Comparison of ENCODE assay signal across 9 cellular contexts in the genomic region with DNA sequence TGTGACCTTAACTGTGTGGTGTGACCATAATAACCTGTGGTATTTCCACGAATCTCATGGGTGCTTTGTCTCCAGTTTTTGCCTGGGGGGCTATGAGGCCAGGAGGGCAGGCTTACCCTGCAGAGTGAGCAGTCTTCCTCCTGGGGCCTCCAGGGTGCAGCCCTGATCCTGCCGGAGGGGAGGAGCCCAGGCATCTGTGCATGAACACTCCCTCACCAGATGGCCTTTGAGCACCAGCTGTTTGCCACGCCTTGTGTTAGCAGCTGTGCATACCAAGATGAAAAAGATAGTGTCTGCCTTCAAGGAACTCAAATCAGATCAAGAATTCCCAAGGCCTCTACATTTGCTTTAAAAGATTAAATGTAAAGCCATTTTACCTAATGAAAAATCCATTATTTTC.
DNase-seq lines count a peak whose midpoint lies in the region; ATAC-seq and TF ChIP-seq lines count a peak whose summit lies in the region.
"Had no signal": no experiment of that assay in that cellular context is flagged by ENCODE, and none has a peak within 500 bp of the region (broad histone marks: within the 10 kb centered on the region; RNA-seq: fewer than 3 reads in every experiment).

No MANE protein-coding gene starts in this region.

- H3K4me3 ChIP-seq in WERI-Rb-1 (ENCODE audit: low read depth, low read length) = no peak overlapping the region
- H3K4me3 ChIP-seq: SK-N-MC had no signal

- H3K27ac ChIP-seq in WERI-Rb-1 = no peak overlapping the region
- H3K27ac ChIP-seq: SK-N-MC had no signal

- ATAC-seq in GM21528 (IDR thresholded peaks at IDR 0.05; ENCODE audit: low FRiP score, unreplicated experiment) = no peak

- DNase-seq in NCI-H2029 (lab: John Stamatoyannopoulos, UW) (peak; percentile 55), NCI-H2029 treated with DMSO at 0.1 percent for 48 hours (lab: John Stamatoyannopoulos, UW) (no peak), HT-29 (ENCODE audit: low spot score) (peak; percentile 61), WERI-Rb-1 (peak; percentile 69), iPS-NIHi11 (ENCODE audit: low spot score) (peak; percentile 58), mesenteric fat pad (ENCODE audit: low spot score) (no peak), GDM1 (lab: John Stamatoyannopoulos, UW) (no peak)

- TF ChIP-seq CTCF in WERI-Rb-1 (IDR thresholded peaks at IDR 0.05; ENCODE audit: low read depth, low read length) = 0 out of 2 replicates have a peak, but pooled peaks have one; percentile 5

- no peaks in the 10 kb centered on the region for H3K9me3 ChIP-seq in WERI-Rb-1 (ENCODE audit: severe bottlenecking)

- H3K36me3 ChIP-seq in WERI-Rb-1 = no peaks in the 10 kb centered on the region

- no peaks in the 10 kb centered on the region for H3K27me3 ChIP-seq in WERI-Rb-1 (ENCODE audit: insufficient read depth, low read depth, severe bottlenecking)

Comparison
In these comparisons a context has a peak if more than half of its experiments do, and no peak if none do; other contexts are left out.
1. DNase-seq: peak in NCI-H2029 (single experiment), HT-29 (single experiment), WERI-Rb-1 (single experiment) and iPS-NIHi11 (single experiment); none in NCI-H2029 treated with DMSO at 0.1 percent for 48 hours (single experiment), mesenteric fat pad (single experiment) and GDM1 (single experiment).